1 cellular context compared by ENCODE assay signal in the genomic region with DNA sequence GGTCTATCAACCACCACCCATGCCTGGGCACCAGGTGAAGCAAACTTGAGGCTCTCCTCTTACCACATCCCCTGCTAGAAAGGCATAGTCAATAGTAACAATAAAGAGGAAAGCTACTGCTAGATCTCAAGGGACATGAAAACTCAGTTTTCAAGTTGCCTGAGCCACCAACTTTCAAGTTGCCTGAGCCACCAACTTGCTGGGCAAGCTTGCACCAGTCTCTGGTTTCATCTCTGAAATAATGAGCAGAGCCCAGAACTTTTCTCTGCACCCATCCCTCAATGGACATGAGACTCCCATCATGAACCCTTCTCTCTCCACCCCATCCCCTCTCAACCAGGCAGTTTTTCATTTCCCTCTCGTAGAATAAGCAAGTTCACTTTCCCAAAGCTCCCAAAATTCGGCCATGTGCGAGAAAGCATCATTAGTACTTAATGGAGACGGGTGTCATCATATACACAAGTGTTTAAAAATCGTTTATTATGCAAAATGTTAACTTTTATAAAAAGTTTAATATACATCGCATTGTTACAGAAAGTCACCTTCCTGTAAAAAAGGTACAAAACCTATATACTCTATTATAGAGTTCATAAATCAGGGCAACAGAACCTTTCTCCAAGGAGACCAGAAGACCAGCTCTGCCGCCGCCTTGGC.
TF ChIP-seq lines count a peak whose summit lies in the region.

No MANE protein-coding gene starts in this region.

TF ChIP-seq in SK-N-SH treated with all-trans-retinoic acid at 6 μM for 48 hours, 23 proteins besides CTCF, POLR2A, EP300 and RAD21 (continued from another document):
- 0 out of 2 replicates have a peak, but pooled peaks have one; percentile 5 for TF ChIP-seq CSDC2 (CRISPR knock-in tag; IDR thresholded peaks at IDR 0.05)
- TF ChIP-seq GLIS3 (CRISPR knock-in tag; IDR thresholded peaks at IDR 0.05) = no peak
- TF ChIP-seq, protein P1, sequence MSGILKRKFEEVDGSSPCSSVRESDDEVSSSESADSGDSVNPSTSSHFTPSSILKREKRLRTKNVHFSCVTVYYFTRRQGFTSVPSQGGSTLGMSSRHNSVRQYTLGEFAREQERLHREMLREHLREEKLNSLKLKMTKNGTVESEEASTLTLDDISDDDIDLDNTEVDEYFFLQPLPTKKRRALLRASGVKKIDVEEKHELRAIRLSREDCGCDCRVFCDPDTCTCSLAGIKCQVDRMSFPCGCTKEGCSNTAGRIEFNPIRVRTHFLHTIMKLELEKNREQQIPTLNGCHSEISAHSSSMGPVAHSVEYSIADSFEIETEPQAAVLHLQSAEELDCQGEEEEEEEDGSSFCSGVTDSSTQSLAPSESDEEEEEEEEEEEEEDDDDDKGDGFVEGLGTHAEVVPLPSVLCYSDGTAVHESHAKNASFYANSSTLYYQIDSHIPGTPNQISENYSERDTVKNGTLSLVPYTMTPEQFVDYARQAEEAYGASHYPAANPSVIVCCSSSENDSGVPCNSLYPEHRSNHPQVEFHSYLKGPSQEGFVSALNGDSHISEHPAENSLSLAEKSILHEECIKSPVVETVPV (CRISPR knock-in tag; IDR thresholded peaks at IDR 0.05) = no peak; the same call in 1 of the 2 replicates
